In the genomic region with DNA sequence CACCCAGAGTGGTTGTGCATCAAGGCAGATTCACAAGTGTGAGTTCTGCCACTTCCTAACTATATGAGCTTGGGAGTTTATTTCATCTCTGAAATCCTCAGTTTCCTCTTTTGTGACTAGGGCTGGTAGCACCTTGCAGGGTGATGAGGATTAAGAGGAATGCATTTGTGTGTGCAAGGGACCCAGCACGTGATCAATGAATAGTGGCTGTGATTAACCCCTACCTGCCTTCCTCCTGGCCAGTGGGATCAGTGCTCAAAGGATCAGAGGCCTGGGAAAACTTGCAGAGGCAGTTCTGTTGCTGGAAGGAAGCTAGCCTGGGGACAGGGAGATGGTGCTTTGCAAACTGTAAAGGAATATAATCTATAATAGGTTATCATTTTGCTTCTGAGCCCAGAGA, we compare ENCODE assay signal across 16 cellular contexts. TPM values are rescaled to one million over a fixed set of nuclear protein-coding genes. Genes with fewer than 3 reads are reported as not detected.
DNase-seq lines count a peak whose midpoint lies in the region; ATAC-seq, FAIRE-seq and TF ChIP-seq lines count a peak whose summit lies in the region.
"Had no signal": no experiment of that assay in that cellular context is flagged by ENCODE, and none has a peak within 500 bp of the region (broad histone marks: within the 10 kb centered on the region; RNA-seq: fewer than 3 reads in every experiment).

No MANE protein-coding gene starts in this region.

- DNase-seq in HFFc6 (no peak), MCF 10A (ENCODE audit: unreplicated experiment) (no peak), HepG2 (ENCODE audit: low spot score) (peak; percentile 70), gastrocnemius medialis (no peak), NCI-H345 (lab: John Stamatoyannopoulos, UW) (no peak), NCI-H1417 treated with DMSO at 0.1 percent for 48 hours (lab: John Stamatoyannopoulos, UW) (no peak), omental fat pad (ENCODE audit: low spot score) (no peak), NCI-H1694 (lab: John Stamatoyannopoulos, UW) (no peak)
- DNase-seq: activated CD4-positive, alpha-beta T cell treated with anti-CD3 and anti-CD28 coated beads, Interleukin-2, amount 10 ng/mL, durations not matched to agents 24 days and 14 days; activated gamma-delta T cell; natural killer cell; NCI-H524 had no signal

- H3K4me1 Mint-ChIP-seq in HFFc6 (ENCODE audit: low read depth) = peaks cover 100% of the 10 kb centered on the region
- peaks cover 78% of the 10 kb centered on the region for H3K4me1 Mint-ChIP-seq in MCF 10A (ENCODE audit: insufficient read depth, unreplicated experiment)
- H3K4me1 Mint-ChIP-seq: natural killer cell had no signal

- CTCF ChIA-PET in MCF 10A (lab: Yijun Ruan, JAX) (interaction anchor here (0.6 to 9.0 kb wide), 8 partner anchors 8 to 632 kb away, joined by 3 to 82 read pairs (median 4); partner anchors contain the start of gene SYS1), HepG2 (lab: Yijun Ruan, JAX; ENCODE audit: low intra/inter-chr PET ratio, low total read pairs) (no interaction called here)

- H4K20me1 ChIP-seq in HepG2 (ENCODE audit: insufficient read depth, low read length) = no peaks in the 10 kb centered on the region

- no TSS peak for BruUV-seq in MCF 10A (replicated peaks; lab: Mats Ljungman, UMichigan)
- BruUV-seq in HepG2 (replicated peaks; lab: Mats Ljungman, UMichigan) = no TSS peak

- H3K27ac Mint-ChIP-seq in HFFc6 = peak overlapping the region; percentile 94
- H3K27ac Mint-ChIP-seq in MCF 10A (ENCODE audit: low read depth, unreplicated experiment) = peak overlapping the region; percentile 62
- H3K27ac Mint-ChIP-seq: natural killer cell had no signal

- intact Hi-C loops in MCF 10A (cut with micrococcal nuclease) = no loop called here
- intact Hi-C loops in HepG2 (cut with micrococcal nuclease; ENCODE audit: unreplicated experiment) = loop anchor here (5.0 kb wide), 2 partner anchors 76 to 631 kb away; partner anchors contain the start of genes PIGT and ZNF335
- intact Hi-C loops in gastrocnemius medialis (cut with DNase I; ENCODE audit: low total_unique reads) = loop anchor here (2.0 kb wide), 1 partner anchor 16 kb away; no protein-coding TSS in a partner anchor

- 0 out of 2 replicates have a peak, but pooled peaks have one; percentile 8 for TF ChIP-seq RAD21 in HepG2 (CRISPR knock-in tag; IDR thresholded peaks at IDR 0.05)

- no peak overlapping the region for H2AFZ ChIP-seq in HepG2 (ENCODE audit: low read length)

- TF ChIP-seq EP300 in HepG2 (IDR thresholded peaks at IDR 0.05; ENCODE audit: low read depth in 2 of 2, low read length in 2 of 2) = no peak
- no peak for TF ChIP-seq EP300 in HepG2 (CRISPR knock-in tag; IDR thresholded peaks at IDR 0.05; ENCODE audit: borderline replicate concordance)

- H3K36me3 Mint-ChIP-seq in HFFc6 (ENCODE audit: low read depth) (peaks cover 40% of the 10 kb centered on the region), MCF 10A (ENCODE audit: insufficient read depth, unreplicated experiment) (peaks cover 33% of the 10 kb centered on the region)
- H3K36me3 Mint-ChIP-seq: natural killer cell had no signal

- H3K27me3 Mint-ChIP-seq in HFFc6 (ENCODE audit: insufficient read depth) (no peaks in the 10 kb centered on the region; the same call in none of the 2 replicates), MCF 10A (ENCODE audit: insufficient read depth, unreplicated experiment) (no peaks in the 10 kb centered on the region)
- H3K27me3 Mint-ChIP-seq: activated CD4-positive, alpha-beta T cell treated with anti-CD3 and anti-CD28 coated beads, Interleukin-2, amount 10 ng/mL, durations not matched to agents 24 days and 14 days had no signal

- no peaks in the 10 kb centered on the region for H3K27me3 ChIP-seq in HepG2 (ENCODE audit: control insufficient read depth in 1 of 2, insufficient read depth in 2 of 2, low read length in 2 of 2)
- no peaks in the 10 kb centered on the region for H3K27me3 ChIP-seq in gastrocnemius medialis

- 0% methylated on average over 1 of the region's 1 CpG for WGBS in HepG2 (ENCODE audit: low lambda C conversion rate)

- POLR2A ChIA-PET in MCF 10A (lab: Yijun Ruan, JAX) = interaction anchor here (1.1 to 37.4 kb wide), 8 partner anchors 19 to 493 kb away, joined by 4 to 1328 read pairs (median 4); partner anchors contain the start of genes PIGT, SDC4, SNX21 and SYS1
- POLR2A ChIA-PET in HepG2 (lab: Yijun Ruan, JAX) = interaction anchor here (1.1 to 23.9 kb wide), 8 partner anchors 8 to 96 kb away, joined by 3 to 1422 read pairs (median 26); partner anchors contain the start of genes PIGT, SDC4 and SYS1

- H3K4me3 ChIP-seq in HepG2 (replicated peaks in 1 of 3; ENCODE audit: insufficient read depth in 1 of 3, low read depth in 2 of 3, low read length in 3 of 3) (peak overlapping the region in 2 of 3 experiments; percentile 49 to 87; a peak in 2 of 6 replicates), gastrocnemius medialis (peak overlapping the region; percentile 15 to 97 (median 75))

- in situ Hi-C loops in HepG2 (cut with HindIII; ENCODE audit: extremely low pct_ligation_motif_present, low pct_unique_long_range_greater_than_20kb) (no loop called here), gastrocnemius medialis (cut with MboI; ENCODE audit: low sequenced_read_pairs in 4 of 4) (loop anchor here in 2 of 4 donors (25.0 kb wide), 2 partner anchors 1129 to 1154 kb away; partner anchors contain the start of genes JPH2 (in 1 of the 2) and OSER1 (in 1 of the 2))

- peaks cover 51% of the 10 kb centered on the region for H3K79me2 ChIP-seq in HepG2 (ENCODE audit: insufficient read depth, low read length)

- peak overlapping the region; percentile 99 for H3K4me2 ChIP-seq in HepG2 (ENCODE audit: low read depth, low read length)

- ATAC-seq in HepG2 = no peak
- ATAC-seq in gastrocnemius medialis = no peak
- ATAC-seq in omental fat pad (ENCODE audit: low FRiP score) = no peak
- ATAC-seq: natural killer cell had no signal

- TF ChIP-seq POLR2A in HepG2 (IDR thresholded peaks at IDR 0.05; ENCODE audit: insufficient read depth in 1 of 2, low read depth in 2 of 2, low read length in 2 of 2) (no peak), gastrocnemius medialis (IDR thresholded peaks at IDR 0.05) (no peak)

- H3K36me3 ChIP-seq in HepG2 (replicated peaks in 1 of 2; ENCODE audit: control insufficient read depth in 1 of 2, insufficient read depth in 2 of 2, low read length in 2 of 2) = no peaks in the 10 kb centered on the region
- peaks cover 0 to under 1% of the 10 kb centered on the region in 2 donors for H3K36me3 ChIP-seq in gastrocnemius medialis

- no peaks in the 10 kb centered on the region for H3K9me3 Mint-ChIP-seq in HFFc6
- no peaks in the 10 kb centered on the region for H3K9me3 Mint-ChIP-seq in MCF 10A (ENCODE audit: unreplicated experiment)
- H3K9me3 Mint-ChIP-seq: activated CD4-positive, alpha-beta T cell treated with anti-CD3 and anti-CD28 coated beads, Interleukin-2, amount 10 ng/mL, durations not matched to agents 24 days and 14 days; natural killer cell had no signal

- no peak for TF ChIP-seq CTCF in HFFc6 (IDR thresholded peaks at IDR 0.05)
- no peak for TF ChIP-seq CTCF in MCF 10A (IDR thresholded peaks at IDR 0.05; ENCODE audit: unreplicated experiment)
- TF ChIP-seq CTCF in HepG2 (CRISPR knock-in tag; IDR thresholded peaks at IDR 0.05) = no peak
- TF ChIP-seq CTCF in gastrocnemius medialis (IDR thresholded peaks at IDR 0.05 in 4 of 5, conservative IDR thresholded peaks at IDR 0.05 in 1 of 5) = no peak
- no peak for TF ChIP-seq CTCF in omental fat pad (IDR thresholded peaks at IDR 0.05)

- no peaks in the 10 kb centered on the region for H3K9me3 ChIP-seq in HepG2 (ENCODE audit: low read length)
- no peaks in the 10 kb centered on the region for H3K9me3 ChIP-seq in gastrocnemius medialis

- H3K4me3 Mint-ChIP-seq in HFFc6 = no peak overlapping the region
- H3K4me3 Mint-ChIP-seq in MCF 10A (ENCODE audit: unreplicated experiment) = peak overlapping the region; percentile 20
- H3K4me3 Mint-ChIP-seq: activated CD4-positive, alpha-beta T cell treated with anti-CD3 and anti-CD28 coated beads, Interleukin-2, amount 10 ng/mL, durations not matched to agents 24 days and 14 days; natural killer cell had no signal

- H3K27ac ChIP-seq in HepG2 (ENCODE audit: extremely low read length, insufficient read depth, low read length) = peak overlapping the region; percentile 80
- peak overlapping the region; percentile 90 to 100 (median 98) for H3K27ac ChIP-seq in gastrocnemius medialis

- peaks cover 100% of the 10 kb centered on the region for H3K4me1 ChIP-seq in HepG2 (ENCODE audit: insufficient read depth, low read length)
- H3K4me1 ChIP-seq in gastrocnemius medialis = peaks cover 88 to 94% of the 10 kb centered on the region in 2 donors

- H3K9ac ChIP-seq in HepG2 (ENCODE audit: insufficient read depth, low read depth, low read length) = peak overlapping the region; percentile 66

- FAIRE-seq in HepG2 (lab: Jason Lieb, UNC) = peak; percentile 42

RNA-seq across cellular contexts. Expression of gene SDC4, which starts 7.3 kb away (rescaled TPM):
- 100 to 1,000 TPM; 122 to 146 (median 135) TPM for total RNA-seq in HFFc6 (2021; fragmentation: NEBNext Ultra II Directional; extraction: Animal tissue kit (Norgen Biotek cat#: 25700))
- total RNA-seq in MCF 10A (2022) (180 and 209 TPM in 2 replicates), HepG2 (2016; rRNA removed; fragmentation: Illumina TruSeq; extraction: Trizol) (36.0 and 65.1 TPM in 2 replicates), gastrocnemius medialis (100 to 1,000 TPM in 2 of 4 donors, 10 to 100 TPM in 2; 50.4 to 168 (median 97.8) TPM), omental fat pad (100 to 1,000 TPM in 2 of 4 donors, 10 to 100 TPM in 2; 31.4 to 279 (median 103) TPM)
- total RNA-seq in HepG2 (2016; cell fraction: cytosol; rRNA removed; fragmentation: Illumina TruSeq; extraction: Trizol; ENCODE audit: low read depth) = 6.2 and 6.3 TPM in 2 replicates
- 34.4 and 64.3 TPM in 2 replicates for total RNA-seq in HepG2 (2016; cell fraction: insoluble cytoplasmic fraction; rRNA removed; fragmentation: Illumina TruSeq; extraction: Trizol)
- 21.2 and 23.6 TPM in 2 replicates for total RNA-seq in HepG2 (2016; cell fraction: membrane; rRNA removed; fragmentation: Illumina TruSeq; extraction: Trizol)
- total RNA-seq in HepG2 (2016; cell fraction: nucleus; rRNA removed; fragmentation: Illumina TruSeq; extraction: Trizol) = 61.5 and 66.3 TPM in 2 replicates
- polyA plus RNA-seq in HepG2 (2011; rRNA removed) = 49.0 and 67.2 TPM in 2 replicates
- polyA plus RNA-seq in HepG2 (2011; cell fraction: cytosol; rRNA removed) = 51.5 and 81.1 TPM in 2 replicates
- 16.0 and 26.7 TPM in 2 replicates for polyA plus RNA-seq in HepG2 (2011; cell fraction: nucleus; rRNA removed)
- polyA plus RNA-seq in HepG2 (2012) = 44.1 and 51.7 TPM in 2 replicates
- 5.0 TPM in 2 replicates for polyA plus RNA-seq in HepG2 (2016; cell fraction: cytosol; fragmentation: Illumina TruSeq; extraction: Trizol; ENCODE audit: low read depth)
- 33.1 and 34.5 TPM in 2 replicates for polyA plus RNA-seq in HepG2 (2016; cell fraction: insoluble cytoplasmic fraction; fragmentation: Illumina TruSeq; extraction: Trizol; ENCODE audit: low read depth)
- polyA plus RNA-seq in HepG2 (2016; cell fraction: membrane; fragmentation: Illumina TruSeq; extraction: Trizol; ENCODE audit: low read depth) = 13.3 and 15.5 TPM in 2 replicates
- 86.0 and 86.3 TPM in 2 replicates for polyA plus RNA-seq in HepG2 (2016; cell fraction: nucleus; fragmentation: Illumina TruSeq; extraction: Trizol; ENCODE audit: insufficient read depth, low read depth)
- 33.3 and 94.7 TPM in 2 replicates for polyA minus RNA-seq in HepG2 (2011; rRNA and poly(A)+ RNA removed; ENCODE audit: low replicate concordance)
- polyA minus RNA-seq in HepG2 (2011; cell fraction: cytosol; rRNA and poly(A)+ RNA removed) = 68.1 and 88.6 TPM in 2 replicates
- 15.1 and 31.3 TPM in 2 replicates for polyA minus RNA-seq in HepG2 (2011; cell fraction: nucleus; rRNA and poly(A)+ RNA removed)

RNA-seq across cellular contexts. Expression of gene SYS1, which starts 22.0 kb away (rescaled TPM):
- total RNA-seq in HFFc6 (2021; fragmentation: NEBNext Ultra II Directional; extraction: Animal tissue kit (Norgen Biotek cat#: 25700)) = 10 to 100 TPM; 22.9 to 34.1 (median 27.6) TPM
- total RNA-seq in MCF 10A (2022) (19.1 and 28.2 TPM in 2 replicates), HepG2 (2016; rRNA removed; fragmentation: Illumina TruSeq; extraction: Trizol) (22.0 and 38.3 TPM in 2 replicates), gastrocnemius medialis (10 to 100 TPM; 34.0 to 59.5 (median 43.7) TPM), omental fat pad (10 to 100 TPM; 26.6 to 55.0 (median 51.3) TPM)
- 17.7 and 19.7 TPM in 2 replicates for total RNA-seq in HepG2 (2016; cell fraction: cytosol; rRNA removed; fragmentation: Illumina TruSeq; extraction: Trizol; ENCODE audit: low read depth)
- total RNA-seq in HepG2 (2016; cell fraction: insoluble cytoplasmic fraction; rRNA removed; fragmentation: Illumina TruSeq; extraction: Trizol) = 22.2 and 38.4 TPM in 2 replicates
- 35.6 and 38.6 TPM in 2 replicates for total RNA-seq in HepG2 (2016; cell fraction: membrane; rRNA removed; fragmentation: Illumina TruSeq; extraction: Trizol)
- 39.9 and 40.9 TPM in 2 replicates for total RNA-seq in HepG2 (2016; cell fraction: nucleus; rRNA removed; fragmentation: Illumina TruSeq; extraction: Trizol)
- 65.6 and 75.9 TPM in 2 replicates for polyA plus RNA-seq in HepG2 (2011; rRNA removed)
- 66.7 and 88.3 TPM in 2 replicates for polyA plus RNA-seq in HepG2 (2011; cell fraction: cytosol; rRNA removed)
- polyA plus RNA-seq in HepG2 (2011; cell fraction: nucleus; rRNA removed) = 46.0 and 49.6 TPM in 2 replicates
- 22.5 and 24.8 TPM in 2 replicates for polyA plus RNA-seq in HepG2 (2012)
- polyA plus RNA-seq in HepG2 (2016; cell fraction: cytosol; fragmentation: Illumina TruSeq; extraction: Trizol; ENCODE audit: low read depth) = 16.5 and 19.7 TPM in 2 replicates
- 24.3 and 27.0 TPM in 2 replicates for polyA plus RNA-seq in HepG2 (2016; cell fraction: insoluble cytoplasmic fraction; fragmentation: Illumina TruSeq; extraction: Trizol; ENCODE audit: low read depth)
- polyA plus RNA-seq in HepG2 (2016; cell fraction: membrane; fragmentation: Illumina TruSeq; extraction: Trizol; ENCODE audit: low read depth) = 29.1 and 31.7 TPM in 2 replicates
- polyA plus RNA-seq in HepG2 (2016; cell fraction: nucleus; fragmentation: Illumina TruSeq; extraction: Trizol; ENCODE audit: insufficient read depth, low read depth) = 41.1 and 42.9 TPM in 2 replicates
- 127 and 240 TPM in 2 replicates for polyA minus RNA-seq in HepG2 (2011; rRNA and poly(A)+ RNA removed; ENCODE audit: low replicate concordance)
- polyA minus RNA-seq in HepG2 (2011; cell fraction: cytosol; rRNA and poly(A)+ RNA removed) = 35.0 and 40.9 TPM in 2 replicates
- 56.0 and 62.5 TPM in 2 replicates for polyA minus RNA-seq in HepG2 (2011; cell fraction: nucleus; rRNA and poly(A)+ RNA removed)

RNA-seq across cellular contexts. Expression of gene MATN4, which starts 32.9 kb away (rescaled TPM):
- total RNA-seq in HFFc6 (2021; fragmentation: NEBNext Ultra II Directional; extraction: Animal tissue kit (Norgen Biotek cat#: 25700)) = not detected
- 0.20 TPM in 1 of 2 replicates, not detected in the other for total RNA-seq in MCF 10A (2022)
- not detected in 2 replicates for total RNA-seq in HepG2 (2016; rRNA removed; fragmentation: Illumina TruSeq; extraction: Trizol)
- not detected in 2 replicates for total RNA-seq in HepG2 (2016; cell fraction: cytosol; rRNA removed; fragmentation: Illumina TruSeq; extraction: Trizol; ENCODE audit: low read depth)
- not detected in 2 replicates for total RNA-seq in HepG2 (2016; cell fraction: insoluble cytoplasmic fraction; rRNA removed; fragmentation: Illumina TruSeq; extraction: Trizol)
- total RNA-seq in HepG2 (2016; cell fraction: membrane; rRNA removed; fragmentation: Illumina TruSeq; extraction: Trizol) = not detected in 2 replicates
- total RNA-seq in HepG2 (2016; cell fraction: nucleus; rRNA removed; fragmentation: Illumina TruSeq; extraction: Trizol) = not detected in 2 replicates
- polyA plus RNA-seq in HepG2 (2011; rRNA removed) = 0.04 TPM in 1 of 2 replicates, not detected in the other
- polyA plus RNA-seq in HepG2 (2011; cell fraction: cytosol; rRNA removed) = not detected in 2 replicates
- 0.11 TPM in 1 of 2 replicates, not detected in the other for polyA plus RNA-seq in HepG2 (2011; cell fraction: nucleus; rRNA removed)
- not detected in 2 replicates for polyA plus RNA-seq in HepG2 (2012)
- not detected in 2 replicates for polyA plus RNA-seq in HepG2 (2016; cell fraction: cytosol; fragmentation: Illumina TruSeq; extraction: Trizol; ENCODE audit: low read depth)
- not detected in 2 replicates for polyA plus RNA-seq in HepG2 (2016; cell fraction: insoluble cytoplasmic fraction; fragmentation: Illumina TruSeq; extraction: Trizol; ENCODE audit: low read depth)
- not detected in 2 replicates for polyA plus RNA-seq in HepG2 (2016; cell fraction: membrane; fragmentation: Illumina TruSeq; extraction: Trizol; ENCODE audit: low read depth)
- polyA plus RNA-seq in HepG2 (2016; cell fraction: nucleus; fragmentation: Illumina TruSeq; extraction: Trizol; ENCODE audit: insufficient read depth, low read depth) = not detected in 2 replicates
- polyA minus RNA-seq in HepG2 (2011; rRNA and poly(A)+ RNA removed; ENCODE audit: low replicate concordance) = not detected in 2 replicates
- polyA minus RNA-seq in HepG2 (2011; cell fraction: cytosol; rRNA and poly(A)+ RNA removed) = not detected in 2 replicates
- not detected in 2 replicates for polyA minus RNA-seq in HepG2 (2011; cell fraction: nucleus; rRNA and poly(A)+ RNA removed)
- total RNA-seq in gastrocnemius medialis = not detected
- under 1 TPM in 2 of 4 donors, not detected in 2; 0.19 to 0.24 TPM for total RNA-seq in omental fat pad
- total RNA-seq: cerebellum, glomerular endothelial cell, natural killer cell, temporal lobe had no signal

RNA-seq across cellular contexts. Expression of gene RBPJL, which starts 34.3 kb away (rescaled TPM):
- total RNA-seq in HFFc6 (2021; fragmentation: NEBNext Ultra II Directional; extraction: Animal tissue kit (Norgen Biotek cat#: 25700)) = not detected
- total RNA-seq in MCF 10A (2022) (not detected in 2 replicates), HepG2 (2016; rRNA removed; fragmentation: Illumina TruSeq; extraction: Trizol) (not detected in 2 replicates), gastrocnemius medialis (not detected), omental fat pad (not detected)
- total RNA-seq in HepG2 (2016; cell fraction: cytosol; rRNA removed; fragmentation: Illumina TruSeq; extraction: Trizol; ENCODE audit: low read depth) = not detected in 2 replicates
- total RNA-seq in HepG2 (2016; cell fraction: insoluble cytoplasmic fraction; rRNA removed; fragmentation: Illumina TruSeq; extraction: Trizol) = not detected in 2 replicates
- not detected in 2 replicates for total RNA-seq in HepG2 (2016; cell fraction: membrane; rRNA removed; fragmentation: Illumina TruSeq; extraction: Trizol)
- not detected in 2 replicates for total RNA-seq in HepG2 (2016; cell fraction: nucleus; rRNA removed; fragmentation: Illumina TruSeq; extraction: Trizol)
- not detected in 2 replicates for polyA plus RNA-seq in HepG2 (2011; rRNA removed)
- not detected in 2 replicates for polyA plus RNA-seq in HepG2 (2011; cell fraction: cytosol; rRNA removed)
- not detected in 2 replicates for polyA plus RNA-seq in HepG2 (2011; cell fraction: nucleus; rRNA removed)
- polyA plus RNA-seq in HepG2 (2012) = not detected in 2 replicates
- not detected in 2 replicates for polyA plus RNA-seq in HepG2 (2016; cell fraction: cytosol; fragmentation: Illumina TruSeq; extraction: Trizol; ENCODE audit: low read depth)
- not detected in 2 replicates for polyA plus RNA-seq in HepG2 (2016; cell fraction: insoluble cytoplasmic fraction; fragmentation: Illumina TruSeq; extraction: Trizol; ENCODE audit: low read depth)
- polyA plus RNA-seq in HepG2 (2016; cell fraction: membrane; fragmentation: Illumina TruSeq; extraction: Trizol; ENCODE audit: low read depth) = not detected in 2 replicates
- not detected in 2 replicates for polyA plus RNA-seq in HepG2 (2016; cell fraction: nucleus; fragmentation: Illumina TruSeq; extraction: Trizol; ENCODE audit: insufficient read depth, low read depth)
- polyA minus RNA-seq in HepG2 (2011; rRNA and poly(A)+ RNA removed; ENCODE audit: low replicate concordance) = not detected in 2 replicates
- polyA minus RNA-seq in HepG2 (2011; cell fraction: cytosol; rRNA and poly(A)+ RNA removed) = not detected in 2 replicates
- polyA minus RNA-seq in HepG2 (2011; cell fraction: nucleus; rRNA and poly(A)+ RNA removed) = not detected in 2 replicates
- total RNA-seq: activated CD4-positive, alpha-beta T cell treated with anti-CD3 and anti-CD28 coated beads, Interleukin-2, amount 10 ng/mL, durations not matched to agents 24 days and 14 days; cerebellum; glomerular endothelial cell; natural killer cell; SK-MEL-5; temporal lobe had no signal

RNA-seq across cellular contexts. Expression of gene TP53TG5, which starts 37.2 kb away (rescaled TPM):
- not detected for total RNA-seq in HFFc6 (2021; fragmentation: NEBNext Ultra II Directional; extraction: Animal tissue kit (Norgen Biotek cat#: 25700))
- total RNA-seq in MCF 10A (2022) (not detected in 2 replicates), HepG2 (2016; rRNA removed; fragmentation: Illumina TruSeq; extraction: Trizol) (not detected in 2 replicates), gastrocnemius medialis (not detected), omental fat pad (under 1 TPM in 1 of 4 donors, not detected in 3; 0.47 TPM)
- not detected in 2 replicates for total RNA-seq in HepG2 (2016; cell fraction: cytosol; rRNA removed; fragmentation: Illumina TruSeq; extraction: Trizol; ENCODE audit: low read depth)
- total RNA-seq in HepG2 (2016; cell fraction: insoluble cytoplasmic fraction; rRNA removed; fragmentation: Illumina TruSeq; extraction: Trizol) = not detected in 2 replicates
- total RNA-seq in HepG2 (2016; cell fraction: membrane; rRNA removed; fragmentation: Illumina TruSeq; extraction: Trizol) = not detected in 2 replicates
- not detected in 2 replicates for total RNA-seq in HepG2 (2016; cell fraction: nucleus; rRNA removed; fragmentation: Illumina TruSeq; extraction: Trizol)
- 0.11 TPM in 1 of 2 replicates, not detected in the other for polyA plus RNA-seq in HepG2 (2011; rRNA removed)
- not detected in 2 replicates for polyA plus RNA-seq in HepG2 (2011; cell fraction: cytosol; rRNA removed)
- polyA plus RNA-seq in HepG2 (2011; cell fraction: nucleus; rRNA removed) = not detected in 2 replicates
- 0.32 and 0.45 TPM in 2 replicates for polyA plus RNA-seq in HepG2 (2012)
- polyA plus RNA-seq in HepG2 (2016; cell fraction: cytosol; fragmentation: Illumina TruSeq; extraction: Trizol; ENCODE audit: low read depth) = not detected in 2 replicates
- polyA plus RNA-seq in HepG2 (2016; cell fraction: insoluble cytoplasmic fraction; fragmentation: Illumina TruSeq; extraction: Trizol; ENCODE audit: low read depth) = not detected in 2 replicates
- polyA plus RNA-seq in HepG2 (2016; cell fraction: membrane; fragmentation: Illumina TruSeq; extraction: Trizol; ENCODE audit: low read depth) = not detected in 2 replicates
- not detected in 2 replicates for polyA plus RNA-seq in HepG2 (2016; cell fraction: nucleus; fragmentation: Illumina TruSeq; extraction: Trizol; ENCODE audit: insufficient read depth, low read depth)
- not detected in 2 replicates for polyA minus RNA-seq in HepG2 (2011; rRNA and poly(A)+ RNA removed; ENCODE audit: low replicate concordance)
- polyA minus RNA-seq in HepG2 (2011; cell fraction: cytosol; rRNA and poly(A)+ RNA removed) = not detected in 2 replicates
- not detected in 2 replicates for polyA minus RNA-seq in HepG2 (2011; cell fraction: nucleus; rRNA and poly(A)+ RNA removed)
- total RNA-seq: cerebellum, glomerular endothelial cell, SK-MEL-5, temporal lobe had no signal
